25 cellular contexts compared by ENCODE assay signal in the genomic region with DNA sequence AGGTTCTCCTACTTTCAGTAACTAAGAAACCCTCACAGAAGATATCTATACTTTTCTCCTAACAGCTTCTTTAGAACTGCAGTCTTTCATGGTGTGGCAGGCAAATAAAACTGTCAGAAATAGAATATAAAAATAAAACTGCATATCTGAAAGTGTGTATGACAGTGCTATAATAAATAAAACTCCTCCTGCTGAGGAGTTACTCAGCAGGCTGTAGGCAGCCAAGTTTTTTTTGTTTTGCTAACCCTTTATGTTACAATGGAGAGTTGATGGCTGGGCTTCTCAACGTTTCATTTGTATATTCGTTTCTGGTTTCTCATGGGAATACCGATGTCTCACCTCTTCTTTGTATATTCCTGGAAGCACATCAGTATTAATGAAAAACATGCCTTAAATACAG. TPM values are rescaled to one million over a fixed set of nuclear protein-coding genes. Genes with fewer than 3 reads are reported as not detected.
"Had no signal": no experiment of that assay in that cellular context is flagged by ENCODE, and none has a peak within 500 bp of the region (broad histone marks: within the 10 kb centered on the region; RNA-seq: fewer than 3 reads in every experiment).

No MANE protein-coding gene starts in this region.

- H3K36me3 ChIP-seq: left ventricle myocardium inferior, sigmoid colon, spleen had no signal

- H3K27me3 ChIP-seq: sigmoid colon, spleen, testis had no signal

- H3K9me3 Mint-ChIP-seq: activated CD4-positive, alpha-beta memory T cell treated with anti-CD3 and anti-CD28 coated beads for 36 hours; activated naive CD4-positive, alpha-beta T cell treated with anti-CD3 and anti-CD28 coated beads for 36 hours; activated T-helper 2 cell treated with anti-CD3 and anti-CD28 coated beads, Interferon-gamma antibody, Interleukin-2, Interleukin-4, amounts not matched to agents 10 μg/mL and 5 μg/mL and 100 μg/mL, durations not matched to agents 14 hours and 24 hours and 36 hours; memory B cell; stimulated activated memory B cell treated with anti-CD40 and anti-IgM and Interleukin-4, amounts not matched to agents 10 μg/mL and 1 μg/mL and 100 μg/mL, for 72 hours; type B pancreatic cell had no signal

- H3K9ac ChIP-seq: parathyroid adenoma had no signal

- H3K27ac Mint-ChIP-seq: activated CD4-positive, alpha-beta memory T cell treated with anti-CD3 and anti-CD28 coated beads for 36 hours; activated CD4-positive, alpha-beta T cell treated with anti-CD3 and anti-CD28 coated beads for 36 hours; activated CD8-positive, alpha-beta memory T cell treated with anti-CD3 and anti-CD28 coated beads, Interleukin-2, amount 10 ng/mL, durations not matched to agents 7 days and 5 days; activated naive CD4-positive, alpha-beta T cell treated with anti-CD3 and anti-CD28 coated beads for 36 hours; activated T-helper 2 cell treated with anti-CD3 and anti-CD28 coated beads, Interferon-gamma antibody, Interleukin-2, Interleukin-4, amounts not matched to agents 10 μg/mL and 5 μg/mL and 100 μg/mL, durations not matched to agents 14 hours and 24 hours and 36 hours; memory B cell; stimulated activated memory B cell treated with anti-CD40 and anti-IgM and Interleukin-4, amounts not matched to agents 10 μg/mL and 1 μg/mL and 100 μg/mL, for 72 hours; type B pancreatic cell had no signal

- H3K27ac ChIP-seq: coronary artery, left ventricle myocardium inferior, parathyroid adenoma, sigmoid colon, spleen, testis had no signal

- H3K4me1 ChIP-seq: left ventricle myocardium inferior, parathyroid adenoma, spleen, testis had no signal

- H3K4me1 Mint-ChIP-seq: activated CD4-positive, alpha-beta T cell treated with anti-CD3 and anti-CD28 coated beads for 36 hours; activated CD8-positive, alpha-beta memory T cell treated with anti-CD3 and anti-CD28 coated beads, Interleukin-2, amount 10 ng/mL, durations not matched to agents 7 days and 5 days; memory B cell; naive B cell; stimulated activated memory B cell treated with anti-CD40 and anti-IgM and Interleukin-4, amounts not matched to agents 10 μg/mL and 1 μg/mL and 100 μg/mL, for 72 hours had no signal

- H3K9me3 ChIP-seq: sigmoid colon, spleen, testis had no signal

- DNase-seq: activated CD4-positive, alpha-beta memory T cell treated with anti-CD3 and anti-CD28 coated beads for 36 hours; activated CD4-positive, alpha-beta T cell treated with anti-CD3 and anti-CD28 coated beads for 36 hours; activated CD8-positive, alpha-beta memory T cell treated with anti-CD3 and anti-CD28 coated beads, Interleukin-2, amount 10 ng/mL, durations not matched to agents 7 days and 5 days; activated naive CD4-positive, alpha-beta T cell treated with anti-CD3 and anti-CD28 coated beads for 36 hours; activated T-cell treated with anti-CD3 and anti-CD28 coated beads, Interleukin-2, amount 50 U/mL, for 1 hour; anterior cingulate cortex; erythroblast; foreskin melanocyte; glutamatergic neuron; hippocampal formation; left ventricle myocardium inferior; naive B cell; sigmoid colon; spleen; stimulated activated CD4-positive, alpha-beta T cell treated with anti-CD3 and anti-CD28 coated beads, Interleukin-4, amount 100 ng/mL, for 4 hours; testis had no signal

- H3K36me3 Mint-ChIP-seq: activated CD4-positive, alpha-beta memory T cell treated with anti-CD3 and anti-CD28 coated beads for 36 hours; activated CD8-positive, alpha-beta memory T cell treated with anti-CD3 and anti-CD28 coated beads, Interleukin-2, amount 10 ng/mL, durations not matched to agents 7 days and 5 days; memory B cell; naive B cell; stimulated activated memory B cell treated with anti-CD40 and anti-IgM and Interleukin-4, amounts not matched to agents 10 μg/mL and 1 μg/mL and 100 μg/mL, for 72 hours; type B pancreatic cell had no signal

- H3K27me3 Mint-ChIP-seq: activated CD4-positive, alpha-beta memory T cell treated with anti-CD3 and anti-CD28 coated beads for 36 hours; activated CD4-positive, alpha-beta T cell treated with anti-CD3 and anti-CD28 coated beads for 36 hours; activated CD8-positive, alpha-beta memory T cell treated with anti-CD3 and anti-CD28 coated beads, Interleukin-2, amount 10 ng/mL, durations not matched to agents 7 days and 5 days; memory B cell; naive B cell; stimulated activated memory B cell treated with anti-CD40 and anti-IgM and Interleukin-4, amounts not matched to agents 10 μg/mL and 1 μg/mL and 100 μg/mL, for 72 hours; type B pancreatic cell had no signal

- H3K4me3 Mint-ChIP-seq: activated CD4-positive, alpha-beta memory T cell treated with anti-CD3 and anti-CD28 coated beads for 36 hours; activated CD4-positive, alpha-beta T cell treated with anti-CD3 and anti-CD28 coated beads for 36 hours; activated CD8-positive, alpha-beta memory T cell treated with anti-CD3 and anti-CD28 coated beads, Interleukin-2, amount 10 ng/mL, durations not matched to agents 7 days and 5 days; activated naive CD4-positive, alpha-beta T cell treated with anti-CD3 and anti-CD28 coated beads for 36 hours; memory B cell; naive B cell; stimulated activated memory B cell treated with anti-CD40 and anti-IgM and Interleukin-4, amounts not matched to agents 10 μg/mL and 1 μg/mL and 100 μg/mL, for 72 hours; type B pancreatic cell had no signal

- FAIRE-seq: keratinocyte had no signal

- H3K4me3 ChIP-seq: coronary artery, left ventricle myocardium inferior, sigmoid colon, spleen, testis had no signal

- ATAC-seq: activated CD4-positive, alpha-beta T cell treated with anti-CD3 and anti-CD28 coated beads for 36 hours; activated CD8-positive, alpha-beta memory T cell treated with anti-CD3 and anti-CD28 coated beads, Interleukin-2, amount 10 ng/mL, durations not matched to agents 7 days and 5 days; stimulated activated memory B cell treated with anti-CD40 and anti-IgM and Interleukin-4, amounts not matched to agents 10 μg/mL and 1 μg/mL and 100 μg/mL, for 72 hours had no signal

RNA-seq across cellular contexts. Expression of a gene that starts 18.2 kb away (rescaled TPM):
- total RNA-seq: activated CD4-positive, alpha-beta memory T cell treated with anti-CD3 and anti-CD28 coated beads for 36 hours; activated CD4-positive, alpha-beta T cell treated with anti-CD3 and anti-CD28 coated beads for 36 hours; activated CD8-positive, alpha-beta memory T cell treated with anti-CD3 and anti-CD28 coated beads, Interleukin-2, amount 10 ng/mL, durations not matched to agents 7 days and 5 days; activated naive CD4-positive, alpha-beta T cell treated with anti-CD3 and anti-CD28 coated beads for 36 hours; activated T-helper 2 cell treated with anti-CD3 and anti-CD28 coated beads, Interferon-gamma antibody, Interleukin-2, Interleukin-4, amounts not matched to agents 10 μg/mL and 5 μg/mL and 100 μg/mL, durations not matched to agents 14 hours and 24 hours and 36 hours; left ventricle myocardium inferior; mononuclear cell; sigmoid colon; spleen; T-helper 2 cell treated with Interferon-gamma antibody and Interleukin-4, amounts not matched to agents 100 ng/mL and 5 ng/mL, for 36 hours; testis had no signal
- polyA plus RNA-seq: keratinocyte, spleen had no signal
